Comparison of ENCODE assay signal across 1 cellular context in the genomic region with DNA sequence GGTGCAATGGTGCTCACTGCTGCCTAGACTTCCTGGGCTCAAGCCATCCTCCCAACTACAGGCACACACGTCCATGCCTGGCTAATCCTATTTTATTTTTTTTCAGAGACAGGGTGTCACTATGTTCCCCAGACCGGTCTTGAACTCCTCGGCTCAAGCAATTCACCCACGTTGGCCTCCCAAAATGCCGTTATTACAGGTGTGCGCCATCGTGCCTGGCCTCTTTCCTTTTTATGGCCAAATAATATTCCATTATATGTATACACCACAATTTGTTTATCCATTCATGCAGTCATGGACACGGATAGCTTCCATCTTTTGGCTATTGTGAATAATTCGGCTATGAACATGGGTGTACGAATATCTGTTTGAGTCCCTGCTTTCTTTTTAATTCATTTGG.
TF ChIP-seq lines count a peak whose summit lies in the region.

No MANE protein-coding gene starts in this region.

TF ChIP-seq in H1, 55 proteins besides CTCF, POLR2A, EP300 and RAD21:
- TF ChIP-seq PHF8 (conservative IDR thresholded peaks at IDR 0.05; ENCODE audit: low read depth, low read length), result no peak
- TF ChIP-seq, protein P1, sequence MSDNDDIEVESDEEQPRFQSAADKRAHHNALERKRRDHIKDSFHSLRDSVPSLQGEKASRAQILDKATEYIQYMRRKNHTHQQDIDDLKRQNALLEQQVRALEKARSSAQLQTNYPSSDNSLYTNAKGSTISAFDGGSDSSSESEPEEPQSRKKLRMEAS (IDR thresholded peaks at IDR 0.05), result no peak
